17 cellular contexts compared by ENCODE assay signal in the genomic region with DNA sequence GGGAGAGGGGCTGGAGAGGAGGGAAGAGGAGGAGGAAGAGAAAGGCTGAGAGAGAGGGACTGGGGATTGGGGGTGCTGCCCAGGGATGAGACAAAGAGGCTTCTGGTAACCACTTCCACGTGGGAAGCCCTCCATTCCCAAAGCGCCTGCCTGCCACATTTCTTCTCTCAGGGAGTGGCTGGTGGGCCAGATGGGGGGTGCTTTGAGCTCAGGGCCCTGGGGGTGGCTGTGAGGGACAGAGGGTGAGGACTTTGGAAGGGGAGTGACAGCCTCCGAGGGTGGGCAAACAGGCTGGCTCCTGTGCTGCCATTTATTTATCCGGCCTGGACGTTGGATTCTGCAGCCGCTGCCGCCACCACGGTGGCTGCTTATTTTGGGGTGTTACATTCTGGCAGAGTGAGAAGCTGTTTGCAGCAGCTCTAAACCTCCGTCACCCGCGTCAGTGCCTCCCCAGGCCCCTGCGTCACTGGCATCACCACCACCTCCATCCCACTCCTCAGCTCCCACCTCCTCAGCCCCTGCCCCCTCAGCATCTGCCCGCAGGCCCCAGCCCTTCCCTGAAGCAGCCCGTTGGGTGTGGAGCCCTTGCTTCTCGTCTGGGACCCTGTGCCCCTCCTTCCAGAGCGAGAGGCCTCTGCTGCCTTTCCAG. TPM values are rescaled to one million over a fixed set of nuclear protein-coding genes. Genes with fewer than 3 reads are reported as not detected.
DNase-seq lines count a peak whose midpoint lies in the region; ATAC-seq, FAIRE-seq and TF ChIP-seq lines count a peak whose summit lies in the region.
"Had no signal": no experiment of that assay in that cellular context is flagged by ENCODE, and none has a peak within 500 bp of the region (broad histone marks: within the 10 kb centered on the region; RNA-seq: fewer than 3 reads in every experiment).

No MANE protein-coding gene starts in this region.

- H3K4me1 ChIP-seq in A549 (peaks cover 27% of the 10 kb centered on the region), Caco-2 (peaks cover 19% of the 10 kb centered on the region), mesendoderm (ENCODE audit: control insufficient read depth, low read depth, low read length) (peaks cover 12% of the 10 kb centered on the region)

- peak overlapping the region; percentile 20 for H3K9ac ChIP-seq in mesendoderm (ENCODE audit: low read length)

- H3K36me3 ChIP-seq in Caco-2 (ENCODE audit: control insufficient read depth, insufficient read depth, low read length) (no peaks in the 10 kb centered on the region), mesendoderm (ENCODE audit: control insufficient read depth, insufficient read depth, low read length) (no peaks in the 10 kb centered on the region)
- H3K36me3 ChIP-seq: SJCRH30, vagina had no signal

- ATAC-seq in A549, result no peak
- no peak for ATAC-seq in left colon

- H2BK120ac ChIP-seq in mesendoderm (ENCODE audit: low read depth, low read length), result no peak overlapping the region

- no peak overlapping the region for H3K56ac ChIP-seq in mesendoderm (ENCODE audit: low read length)

- peaks cover 15% of the 10 kb centered on the region for H3K27me3 Mint-ChIP-seq in Caco-2 (ENCODE audit: insufficient read depth, unreplicated experiment)
- H3K27me3 Mint-ChIP-seq in activated T-helper 2 cell treated with anti-CD3 and anti-CD28 coated beads, Interferon-gamma antibody, Interleukin-2, Interleukin-4, amounts not matched to agents 10 μg/mL and 5 μg/mL and 100 μg/mL, durations not matched to agents 14 hours and 24 hours and 36 hours (ENCODE audit: low read depth), result peaks cover 47% of the 10 kb centered on the region

- CTCF ChIA-PET in A549 (lab: Yijun Ruan, JAX) (interaction anchor here (1.1 to 11.7 kb wide), 5 partner anchors 11 to 115 kb away, joined by 3 to 228 read pairs (median 5); a partner anchor contains a TSS), Caco-2 (lab: Charles Lee) (interaction anchor here (2.0 kb wide), 1 partner anchor 116 kb away, joined by 7 read pairs; no protein-coding TSS in a partner anchor)

- no peak for FAIRE-seq in A549 (lab: Jason Lieb, UNC)

- peak overlapping the region in 1 of 2 experiments; percentile 89; a peak in 5 of 6 replicates for H3K27ac ChIP-seq in A549
- no peak overlapping the region for H3K27ac ChIP-seq in mesendoderm (ENCODE audit: low read depth, low read length)
- H3K27ac ChIP-seq: SJCRH30, vagina had no signal

- no peak for TF ChIP-seq EP300 in A549 (IDR thresholded peaks at IDR 0.05)

- in situ Hi-C loops in ACHN (cut with HindIII; ENCODE audit: low pct_ligation_motif_present, low pct_unique_long_range_greater_than_20kb, low sequenced_read_pairs), result no loop called here

- H3K4me3 ChIP-seq in A549, result peak overlapping the region; percentile 74
- H3K4me3 ChIP-seq in Caco-2 (ENCODE audit: low read depth, low read length), result no peak overlapping the region
- H3K4me3 ChIP-seq in mesendoderm (ENCODE audit: low read length), result no peak overlapping the region
- H3K4me3 ChIP-seq: lung, SJCRH30 had no signal

- peak overlapping the region; percentile 90 for H3K4me2 ChIP-seq in A549
- peak overlapping the region; percentile 23 for H3K4me2 ChIP-seq in mesendoderm (ENCODE audit: low read length)

- H3K79me1 ChIP-seq in mesendoderm (ENCODE audit: low read length), result no peaks in the 10 kb centered on the region

- peak overlapping the region; percentile 37 for H2AK5ac ChIP-seq in mesendoderm (ENCODE audit: low read length)

- DNase-seq in A549 (ENCODE audit: low read depth in 1 of 2, low spot score in 1 of 2) (no peak), Caco-2 (no peak), mesendoderm (no peak), left colon (no peak), SIG-M5 treated with dmso at 0.1 percent for 504 hours (lab: John Stamatoyannopoulos, UW; ENCODE audit: unreplicated experiment) (no peak), ACHN (no peak), NCI-H187 treated with DMSO at 0.1 percent for 48 hours (lab: John Stamatoyannopoulos, UW) (no peak)
- no peak for DNase-seq in activated T-helper 2 cell treated with anti-CD3 and anti-CD28 coated beads, Interferon-gamma antibody, Interleukin-2, Interleukin-4, amounts not matched to agents 10 μg/mL and 5 μg/mL and 100 μg/mL, durations not matched to agents 14 hours and 24 hours and 36 hours (ENCODE audit: low spot score)
- DNase-seq: activated CD4-positive, alpha-beta memory T cell treated with anti-CD3 and anti-CD28 coated beads, Interleukin-2, amount 10 ng/mL, durations not matched to agents 7 days and 5 days; effector memory CD4-positive, alpha-beta T cell; GOT3; KBM-7; NCI-H1417; NCI-H226; SJCRH30 had no signal

- H4K5ac ChIP-seq in mesendoderm (ENCODE audit: low read length), result no peak overlapping the region

- H3K18ac ChIP-seq in mesendoderm (ENCODE audit: low read length), result no peak overlapping the region

- no peaks in the 10 kb centered on the region for H3K9me3 Mint-ChIP-seq in Caco-2 (ENCODE audit: unreplicated experiment)
- no peaks in the 10 kb centered on the region for H3K9me3 Mint-ChIP-seq in activated T-helper 2 cell treated with anti-CD3 and anti-CD28 coated beads, Interferon-gamma antibody, Interleukin-2, Interleukin-4, amounts not matched to agents 10 μg/mL and 5 μg/mL and 100 μg/mL, durations not matched to agents 14 hours and 24 hours and 36 hours
- H3K9me3 Mint-ChIP-seq: activated CD4-positive, alpha-beta memory T cell treated with anti-CD3 and anti-CD28 coated beads, Interleukin-2, amount 10 ng/mL, durations not matched to agents 7 days and 5 days had no signal

- H3K9me3 ChIP-seq in A549 (no peaks in the 10 kb centered on the region), Caco-2 (no peaks in the 10 kb centered on the region)
- H3K9me3 ChIP-seq: SJCRH30, vagina had no signal

- no peak overlapping the region for H4K8ac ChIP-seq in mesendoderm (ENCODE audit: low read depth, low read length)

- 86% methylated on average over 16 of the region's 16 CpGs for WGBS in A549 (ENCODE audit: missing lambda C conversion rate)
- WGBS in mesendoderm (ENCODE audit: extremely low coverage, insufficient coverage, low lambda C conversion rate), result no CpG with 5 or more reads among the region's 16 CpGs

- H3K27me3 ChIP-seq in Caco-2 (replicated peaks; ENCODE audit: control insufficient read depth, insufficient read depth, low read length) (peaks cover 3% of the 10 kb centered on the region; the same call in 1 of the 2 replicates), mesendoderm (ENCODE audit: insufficient read depth, low read length, poor library complexity) (peaks cover 12% of the 10 kb centered on the region)
- H3K27me3 ChIP-seq: vagina had no signal

- H3K36me3 Mint-ChIP-seq in Caco-2 (ENCODE audit: insufficient read depth, unreplicated experiment), result peaks cover 9% of the 10 kb centered on the region
- no peaks in the 10 kb centered on the region for H3K36me3 Mint-ChIP-seq in activated T-helper 2 cell treated with anti-CD3 and anti-CD28 coated beads, Interferon-gamma antibody, Interleukin-2, Interleukin-4, amounts not matched to agents 10 μg/mL and 5 μg/mL and 100 μg/mL, durations not matched to agents 14 hours and 24 hours and 36 hours (ENCODE audit: low read depth)

- H3K4ac ChIP-seq in mesendoderm (ENCODE audit: low read depth, low read length), result no peak overlapping the region

- no peak for TF ChIP-seq RAD21 in A549 (conservative IDR thresholded peaks at IDR 0.05 in 1 of 2, IDR thresholded peaks at IDR 0.05 in 1 of 2)

- intact Hi-C loops in Caco-2 (cut with micrococcal nuclease; ENCODE audit: unreplicated experiment) (no loop called here), left colon (cut with DNase I, micrococcal nuclease) (no loop called here)
- intact Hi-C loops in activated T-helper 2 cell treated with anti-CD3 and anti-CD28 coated beads, Interferon-gamma antibody, Interleukin-2, Interleukin-4, amounts not matched to agents 10 μg/mL and 5 μg/mL and 100 μg/mL, durations not matched to agents 14 hours and 24 hours and 36 hours (cut with micrococcal nuclease), result no loop called here

- peaks cover 16% of the 10 kb centered on the region for H3K4me1 Mint-ChIP-seq in Caco-2 (ENCODE audit: low read depth, unreplicated experiment)
- H3K4me1 Mint-ChIP-seq in activated T-helper 2 cell treated with anti-CD3 and anti-CD28 coated beads, Interferon-gamma antibody, Interleukin-2, Interleukin-4, amounts not matched to agents 10 μg/mL and 5 μg/mL and 100 μg/mL, durations not matched to agents 14 hours and 24 hours and 36 hours (ENCODE audit: low read depth), result peaks cover 21% of the 10 kb centered on the region

- POLR2A ChIA-PET in A549 (lab: Yijun Ruan, JAX), result no interaction called here
- POLR2A ChIA-PET in Caco-2 (lab: Charles Lee), result no interaction called here

- TF ChIP-seq CTCF in A549 (IDR thresholded peaks at IDR 0.05) (no peak), Caco-2 (IDR thresholded peaks at IDR 0.05; ENCODE audit: insufficient read depth in 1 of 2, low read depth in 1 of 2, low read length in 1 of 2, severe bottlenecking in 1 of 2, unreplicated experiment in 1 of 2) (no peak)

- H2BK5ac ChIP-seq in mesendoderm (ENCODE audit: low read length), result no peak overlapping the region

- no peaks in the 10 kb centered on the region for H3K79me2 ChIP-seq in mesendoderm (ENCODE audit: control insufficient read depth, insufficient read depth, low read length)

- TF ChIP-seq POLR2A in A549 (IDR thresholded peaks at IDR 0.05; ENCODE audit: low read length), result no peak

- no peak overlapping the region for H2BK15ac ChIP-seq in mesendoderm (replicated peaks; ENCODE audit: low read depth)

- H3K23ac ChIP-seq in mesendoderm (ENCODE audit: low read length), result no peak overlapping the region

- BruUV-seq in Caco-2 (replicated peaks; lab: Mats Ljungman, UMichigan), result no TSS peak

- peak overlapping the region; percentile 85 for H3K4me3 Mint-ChIP-seq in Caco-2 (ENCODE audit: unreplicated experiment)
- peak overlapping the region; percentile 37 for H3K4me3 Mint-ChIP-seq in activated T-helper 2 cell treated with anti-CD3 and anti-CD28 coated beads, Interferon-gamma antibody, Interleukin-2, Interleukin-4, amounts not matched to agents 10 μg/mL and 5 μg/mL and 100 μg/mL, durations not matched to agents 14 hours and 24 hours and 36 hours (ENCODE audit: low read depth)
- H3K4me3 Mint-ChIP-seq: activated CD4-positive, alpha-beta memory T cell treated with anti-CD3 and anti-CD28 coated beads, Interleukin-2, amount 10 ng/mL, durations not matched to agents 7 days and 5 days had no signal

- H3K27ac Mint-ChIP-seq in Caco-2 (ENCODE audit: unreplicated experiment), result no peak overlapping the region
- H3K27ac Mint-ChIP-seq in activated T-helper 2 cell treated with anti-CD3 and anti-CD28 coated beads, Interferon-gamma antibody, Interleukin-2, Interleukin-4, amounts not matched to agents 10 μg/mL and 5 μg/mL and 100 μg/mL, durations not matched to agents 14 hours and 24 hours and 36 hours, result no peak overlapping the region
- H3K27ac Mint-ChIP-seq: activated CD4-positive, alpha-beta memory T cell treated with anti-CD3 and anti-CD28 coated beads, Interleukin-2, amount 10 ng/mL, durations not matched to agents 7 days and 5 days had no signal

RNA-seq across cellular contexts. Expression of a gene that starts 1.6 kb away (rescaled TPM):
- polyA plus RNA-seq in A549 (2011; rRNA removed) (9.2 and 10.6 TPM in 2 replicates), A549 (2017; fragmentation: RNase III; extraction: RNeasy Plus Mini Kit Qiagen cat#74134 plus additional on column Dnase treatment) (23.7 to 27.4 TPM (median 25.8 TPM) in 3 replicates)
- polyA plus RNA-seq in A549 (2012; cell fraction: cytosol; rRNA removed), result 60.9 and 116 TPM in 2 replicates
- 56.5 and 87.5 TPM in 2 replicates for polyA plus RNA-seq in A549 (2012; cell fraction: nucleus; rRNA removed)
- 4.1 and 8.9 TPM in 2 replicates for polyA minus RNA-seq in A549 (2011; rRNA and poly(A)+ RNA removed)
- total RNA-seq in Caco-2 (2022) (5.5 and 5.6 TPM in 2 replicates), left colon (under 1 TPM; 0.67 to 0.98 TPM)
- total RNA-seq in activated T-helper 2 cell treated with anti-CD3 and anti-CD28 coated beads, Interferon-gamma antibody, Interleukin-2, Interleukin-4, amounts not matched to agents 10 μg/mL and 5 μg/mL and 100 μg/mL, durations not matched to agents 14 hours and 24 hours and 36 hours, result 0.18 TPM in 1 of 2 replicates, not detected in the other
- polyA plus RNA-seq in mesendoderm (2013, experiment 1 of 2), result 4.2 TPM
- 4.5 TPM for polyA plus RNA-seq in mesendoderm (2013, experiment 2 of 2)

RNA-seq across cellular contexts. Expression of a gene that starts 35.0 kb away (rescaled TPM):
- polyA plus RNA-seq in A549 (2011; rRNA removed) (0.30 TPM in 2 replicates), A549 (2017; fragmentation: RNase III; extraction: RNeasy Plus Mini Kit Qiagen cat#74134 plus additional on column Dnase treatment) (0.12 to 0.22 TPM (median 0.13 TPM) in 3 replicates)
- polyA plus RNA-seq in A549 (2012; cell fraction: cytosol; rRNA removed), result 0.19 and 0.30 TPM in 2 replicates
- polyA plus RNA-seq in A549 (2012; cell fraction: nucleus; rRNA removed), result 0.52 and 1.5 TPM in 2 replicates
- polyA minus RNA-seq in A549 (2011; rRNA and poly(A)+ RNA removed), result 0.33 and 0.83 TPM in 2 replicates
- total RNA-seq in Caco-2 (2022) (not detected in 2 replicates), left colon (1 to 10 TPM; 6.9 to 9.6 TPM)
- 174 and 189 TPM in 2 replicates for total RNA-seq in activated T-helper 2 cell treated with anti-CD3 and anti-CD28 coated beads, Interferon-gamma antibody, Interleukin-2, Interleukin-4, amounts not matched to agents 10 μg/mL and 5 μg/mL and 100 μg/mL, durations not matched to agents 14 hours and 24 hours and 36 hours
- 28.3 TPM for polyA plus RNA-seq in mesendoderm (2013, experiment 1 of 2)
- polyA plus RNA-seq in mesendoderm (2013, experiment 2 of 2), result 29.2 TPM

RNA-seq across cellular contexts. Expression of a gene that starts 53.5 kb away (rescaled TPM):
- polyA plus RNA-seq in A549 (2011; rRNA removed) (4.6 and 5.3 TPM in 2 replicates), A549 (2017; fragmentation: RNase III; extraction: RNeasy Plus Mini Kit Qiagen cat#74134 plus additional on column Dnase treatment) (1.0 to 1.3 TPM (median 1.1 TPM) in 3 replicates)
- polyA plus RNA-seq in A549 (2012; cell fraction: cytosol; rRNA removed), result 3.5 and 4.4 TPM in 2 replicates
- polyA plus RNA-seq in A549 (2012; cell fraction: nucleus; rRNA removed), result 8.6 and 10.7 TPM in 2 replicates
- polyA minus RNA-seq in A549 (2011; rRNA and poly(A)+ RNA removed), result 8.3 and 8.7 TPM in 2 replicates
- total RNA-seq in Caco-2 (2022) (71.7 and 80.5 TPM in 2 replicates), left colon (1 to 10 TPM; 7.1 to 9.6 TPM)
- 27.6 and 30.9 TPM in 2 replicates for total RNA-seq in activated T-helper 2 cell treated with anti-CD3 and anti-CD28 coated beads, Interferon-gamma antibody, Interleukin-2, Interleukin-4, amounts not matched to agents 10 μg/mL and 5 μg/mL and 100 μg/mL, durations not matched to agents 14 hours and 24 hours and 36 hours
- 11.1 TPM for polyA plus RNA-seq in mesendoderm (2013, experiment 1 of 2)
- 10.7 TPM for polyA plus RNA-seq in mesendoderm (2013, experiment 2 of 2)

Comparison
In these comparisons a context has a peak if more than half of its experiments do, and no peak if none do; other contexts are left out.
1. RNA of a gene that starts 35.0 kb away (total RNA-seq): 174 to 189 TPM in activated T-helper 2 cell treated with anti-CD3 and anti-CD28 coated beads, Interferon-gamma antibody, Interleukin-2, Interleukin-4, amounts not matched to agents 10 μg/mL and 5 μg/mL and 100 μg/mL, durations not matched to agents 14 hours and 24 hours and 36 hours; 6.9 to 9.6 TPM in left colon and not detected in Caco-2; every median in the first group is over 10 times any median in the second.